In the genomic region with DNA sequence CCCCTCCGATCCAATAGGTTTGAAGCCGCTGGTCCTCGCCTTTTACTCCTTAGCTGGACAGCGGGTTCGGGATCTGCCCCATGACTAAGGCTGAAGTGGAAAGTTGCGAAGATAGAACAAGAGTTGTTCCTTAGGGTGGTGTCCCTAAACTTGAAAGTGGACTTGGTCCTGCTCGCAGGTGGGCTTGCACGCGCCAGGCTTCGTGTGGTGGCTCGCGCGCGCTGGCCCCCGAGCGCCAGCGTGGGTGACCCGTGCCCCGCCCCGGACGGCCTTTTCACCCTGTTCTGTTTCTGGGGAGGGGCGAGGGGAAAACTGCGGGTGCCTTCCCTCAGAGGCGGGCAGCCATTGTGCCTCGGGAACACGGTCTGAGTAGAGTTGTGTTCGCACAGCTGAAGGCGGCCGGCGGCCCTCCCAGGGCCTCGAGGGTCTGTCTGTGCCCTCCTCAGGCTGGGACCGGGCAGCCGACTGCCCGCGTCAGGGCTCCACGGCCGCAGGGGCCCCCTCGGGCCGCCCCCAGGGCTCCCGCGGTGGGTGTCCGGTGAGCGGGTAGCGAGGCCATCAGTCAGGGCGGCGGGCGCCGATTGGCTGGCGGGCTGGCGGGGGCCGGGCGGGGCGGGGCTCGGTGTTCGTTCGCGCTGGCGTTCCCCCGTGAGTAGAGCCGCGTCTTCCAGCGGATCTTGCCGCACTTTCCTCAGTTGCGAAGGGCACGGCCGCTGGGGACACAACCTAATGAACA, we compare ENCODE assay signal across 8 cellular contexts. TPM values are rescaled to one million over a fixed set of nuclear protein-coding genes. Genes with fewer than 3 reads are reported as not detected.
DNase-seq lines count a peak whose midpoint lies in the region; ATAC-seq, FAIRE-seq and TF ChIP-seq lines count a peak whose summit lies in the region.

No MANE protein-coding gene starts in this region.

- H3K4me1 ChIP-seq in MM.1S (ENCODE audit: low read length) (peaks cover 69% of the 10 kb centered on the region), left ventricle myocardium inferior (peaks cover 90% of the 10 kb centered on the region), upper lobe of right lung (peaks cover 71% of the 10 kb centered on the region)

- no peaks in the 10 kb centered on the region for H4K20me1 ChIP-seq in MM.1S (ENCODE audit: insufficient read depth, low read length)

- H3K4me2 ChIP-seq in MM.1S (ENCODE audit: low read depth, low read length): peak overlapping the region; percentile 81

- no peaks in the 10 kb centered on the region for H3K36me3 Mint-ChIP-seq in T-helper 1 cell treated with Interleukin-12 subunit alpha and Interleukin-12 subunit beta and Interleukin-4 antibody, amounts not matched to agents 30 μg/mL and 1 μg/mL, for 36 hours (ENCODE audit: low read depth)
- H3K36me3 Mint-ChIP-seq in progenitor cell of endocrine pancreas (ENCODE audit: insufficient read depth): no peaks in the 10 kb centered on the region

- H3K4me3 ChIP-seq in MM.1S (ENCODE audit: low read length) (peak overlapping the region; percentile 68), left ventricle myocardium inferior (peak overlapping the region; percentile 78), upper lobe of right lung (peak overlapping the region; percentile 69)

- H3K27me3 ChIP-seq in MM.1S (replicated peaks; ENCODE audit: insufficient read depth, low read length) (no peaks in the 10 kb centered on the region), left ventricle myocardium inferior (ENCODE audit: low read depth) (no peaks in the 10 kb centered on the region), upper lobe of right lung (no peaks in the 10 kb centered on the region)

- TF ChIP-seq POLR2A in H54 (IDR thresholded peaks at IDR 0.05; ENCODE audit: low read depth, low read length): peak; percentile 45; the same call in 1 of the 2 replicates

- H3K9me3 Mint-ChIP-seq in T-helper 1 cell treated with Interleukin-12 subunit alpha and Interleukin-12 subunit beta and Interleukin-4 antibody, amounts not matched to agents 30 μg/mL and 1 μg/mL, for 36 hours: no peaks in the 10 kb centered on the region
- H3K9me3 Mint-ChIP-seq in progenitor cell of endocrine pancreas (ENCODE audit: low read depth): no peaks in the 10 kb centered on the region

- no peaks in the 10 kb centered on the region for H3K36me3 ChIP-seq in MM.1S (replicated peaks; ENCODE audit: insufficient read depth, low read length)
- no peaks in the 10 kb centered on the region for H3K36me3 ChIP-seq in left ventricle myocardium inferior
- H3K36me3 ChIP-seq in upper lobe of right lung: no peaks in the 10 kb centered on the region

- H3K27me3 Mint-ChIP-seq in T-helper 1 cell treated with Interleukin-12 subunit alpha and Interleukin-12 subunit beta and Interleukin-4 antibody, amounts not matched to agents 30 μg/mL and 1 μg/mL, for 36 hours (ENCODE audit: low read depth): no peaks in the 10 kb centered on the region
- H3K27me3 Mint-ChIP-seq in progenitor cell of endocrine pancreas: no peaks in the 10 kb centered on the region

- H3K9me3 ChIP-seq in MM.1S (replicated peaks; ENCODE audit: insufficient read depth, low read length) (no peaks in the 10 kb centered on the region), left ventricle myocardium inferior (replicated peaks) (no peaks in the 10 kb centered on the region), upper lobe of right lung (no peaks in the 10 kb centered on the region)

- H3K4me1 Mint-ChIP-seq in T-helper 1 cell treated with Interleukin-12 subunit alpha and Interleukin-12 subunit beta and Interleukin-4 antibody, amounts not matched to agents 30 μg/mL and 1 μg/mL, for 36 hours (ENCODE audit: low read depth): peaks cover 50% of the 10 kb centered on the region
- peaks cover 68% of the 10 kb centered on the region for H3K4me1 Mint-ChIP-seq in progenitor cell of endocrine pancreas (ENCODE audit: low read depth)

- ATAC-seq in upper lobe of right lung: peak; percentile 96

- peaks cover 62% of the 10 kb centered on the region for H3K79me2 ChIP-seq in MM.1S (ENCODE audit: low read length)

- H3K9ac ChIP-seq in MM.1S (ENCODE audit: low read length): peak overlapping the region; percentile 79

- H3K4me3 Mint-ChIP-seq in T-helper 1 cell treated with Interleukin-12 subunit alpha and Interleukin-12 subunit beta and Interleukin-4 antibody, amounts not matched to agents 30 μg/mL and 1 μg/mL, for 36 hours: peak overlapping the region; percentile 84
- peak overlapping the region; percentile 69 for H3K4me3 Mint-ChIP-seq in progenitor cell of endocrine pancreas (ENCODE audit: low read depth)

- H2AFZ ChIP-seq in MM.1S (ENCODE audit: low read length): peak overlapping the region; percentile 52

- H3K27ac ChIP-seq in MM.1S (ENCODE audit: low read length): peak overlapping the region; percentile 49; the same call in 1 of the 2 replicates
- H3K27ac ChIP-seq in left ventricle myocardium inferior (replicated peaks): peak overlapping the region; percentile 98
- peak overlapping the region; percentile 97 for H3K27ac ChIP-seq in upper lobe of right lung

- DNase-seq in GF-D8 (lab: John Stamatoyannopoulos, UW) (peak; percentile 55), H54 (ENCODE audit: insufficient read length, low spot score) (peak; percentile 87), MM.1S (peak; percentile 76), amniotic stem cell (lab: John Stamatoyannopoulos, UW) (peak; percentile 67), left ventricle myocardium inferior (peak; percentile 91), progenitor cell of endocrine pancreas (ENCODE audit: low spot score, unreplicated experiment) (peak; percentile 64), upper lobe of right lung (peak; percentile 96)

- intact Hi-C loops in left ventricle myocardium inferior (cut with micrococcal nuclease): no loop called here
- intact Hi-C loops in upper lobe of right lung (cut with DNase I): no loop called here

- FAIRE-seq in H54 (lab: Jason Lieb, UNC): no peak

- H3K27ac Mint-ChIP-seq in T-helper 1 cell treated with Interleukin-12 subunit alpha and Interleukin-12 subunit beta and Interleukin-4 antibody, amounts not matched to agents 30 μg/mL and 1 μg/mL, for 36 hours: peak overlapping the region; percentile 86
- H3K27ac Mint-ChIP-seq in progenitor cell of endocrine pancreas: peak overlapping the region; percentile 98

- H3K9me2 ChIP-seq in MM.1S (replicated peaks; ENCODE audit: insufficient read depth, low read length): no peaks in the 10 kb centered on the region

- TF ChIP-seq CTCF in MM.1S (IDR thresholded peaks at IDR 0.05; ENCODE audit: low read length) (no peak), left ventricle myocardium inferior (IDR thresholded peaks at IDR 0.05; ENCODE audit: borderline replicate concordance) (no peak), progenitor cell of endocrine pancreas (IDR thresholded peaks at IDR 0.05; ENCODE audit: unreplicated experiment) (no peak), upper lobe of right lung (IDR thresholded peaks at IDR 0.05) (no peak)

- peaks cover 76% of the 10 kb centered on the region for H3F3A ChIP-seq in MM.1S (ENCODE audit: insufficient read depth, low read length)

RNA-seq across cellular contexts. Expression of a gene that starts 33.0 kb away (rescaled TPM):
- total RNA-seq in left ventricle myocardium inferior (33.3 TPM), progenitor cell of endocrine pancreas (67.2 and 71.7 TPM in 2 replicates), upper lobe of right lung (60.2 TPM)

Comparison
In these comparisons a context has a peak if more than half of its experiments do, and no peak if none do; other contexts are left out.
1. Peak in every context shown above with its lines: DNase-seq, ATAC-seq, H3K4me3 ChIP-seq and H3K27ac ChIP-seq.